Comparison of ENCODE assay signal across 9 cellular contexts in the genomic region with DNA sequence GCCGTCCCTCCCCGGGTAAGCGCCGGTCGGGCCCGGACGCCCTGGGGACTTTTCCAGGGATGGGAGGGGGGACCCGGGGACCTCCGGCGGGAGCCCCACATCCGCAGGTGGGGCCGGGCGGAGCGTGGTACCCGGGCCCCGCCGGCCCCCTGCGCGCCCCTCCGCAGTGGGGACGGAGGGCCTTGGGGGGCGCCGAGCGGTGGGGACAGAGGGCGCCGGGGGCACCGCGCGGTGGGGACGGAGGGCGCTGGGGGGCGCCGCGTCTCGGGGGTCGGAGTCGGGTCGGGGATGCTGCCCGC. TPM values are rescaled to one million over a fixed set of nuclear protein-coding genes. Genes with fewer than 3 reads are reported as not detected.
DNase-seq lines count a peak whose midpoint lies in the region; ATAC-seq, FAIRE-seq and TF ChIP-seq lines count a peak whose summit lies in the region.
"Had no signal": no experiment of that assay in that cellular context is flagged by ENCODE, and none has a peak within 500 bp of the region (broad histone marks: within the 10 kb centered on the region; RNA-seq: fewer than 3 reads in every experiment).

No MANE protein-coding gene starts in this region.

- WGBS in lower leg skin, 2 donors = 0% methylated on average over 8 of the region's 39 CpGs; no CpG with 5 or more reads in 1 of the 2 donors

- H3K9me3 Mint-ChIP-seq in stimulated activated naive CD8-positive, alpha-beta T cell treated with anti-CD3 and anti-CD28 coated beads, Interleukin-15, amount 100 ng/mL, for 72 hours = no peaks in the 10 kb centered on the region
- H3K9me3 Mint-ChIP-seq in astrocyte (ENCODE audit: unreplicated experiment) = no peaks in the 10 kb centered on the region

- DNase-seq in stimulated activated naive CD8-positive, alpha-beta T cell treated with anti-CD3 and anti-CD28 coated beads, Interleukin-15, amount 100 ng/mL, for 72 hours = no peak
- no peak for DNase-seq in stimulated activated naive CD8-positive, alpha-beta T cell treated with anti-CD3 and anti-CD28 coated beads, Interleukin-15, Interleukin-2, amounts not matched to agents 100 U/mL and 50 U/mL, for 24 hours
- DNase-seq in astrocyte (ENCODE audit: low read depth) (no peak), lower leg skin (ENCODE audit: low spot score in 2 of 2) (no peak), NCI-H187 (lab: John Stamatoyannopoulos, UW) (no peak), anterior cingulate cortex (lab: John Stamatoyannopoulos, UW) (no peak), NOMO-1 treated with dmso at 0.1 percent for 144 hours (lab: John Stamatoyannopoulos, UW; ENCODE audit: unreplicated experiment) (no peak)
- no peak for DNase-seq in activated CD4-positive, alpha-beta T cell treated with anti-CD3 and anti-CD28 coated beads for 1 hour

- H3K9ac ChIP-seq in astrocyte (ENCODE audit: low read length) = peak overlapping the region; percentile 68

- no peak overlapping the region for H3K4me3 Mint-ChIP-seq in stimulated activated naive CD8-positive, alpha-beta T cell treated with anti-CD3 and anti-CD28 coated beads, Interleukin-15, amount 100 ng/mL, for 72 hours
- no peak overlapping the region for H3K4me3 Mint-ChIP-seq in astrocyte (ENCODE audit: unreplicated experiment)

- ATAC-seq in stimulated activated naive CD8-positive, alpha-beta T cell treated with anti-CD3 and anti-CD28 coated beads, Interleukin-15, amount 100 ng/mL, for 72 hours = peak; percentile 54
- no peak for ATAC-seq in stimulated activated naive CD8-positive, alpha-beta T cell treated with anti-CD3 and anti-CD28 coated beads, Interleukin-15, Interleukin-2, amounts not matched to agents 100 U/mL and 50 U/mL, for 24 hours

- H3K36me3 Mint-ChIP-seq in astrocyte (ENCODE audit: low read depth, unreplicated experiment) = no peaks in the 10 kb centered on the region

- H3K27me3 Mint-ChIP-seq in stimulated activated naive CD8-positive, alpha-beta T cell treated with anti-CD3 and anti-CD28 coated beads, Interleukin-15, amount 100 ng/mL, for 72 hours = peaks cover 72% of the 10 kb centered on the region
- peaks cover 60% of the 10 kb centered on the region for H3K27me3 Mint-ChIP-seq in astrocyte (ENCODE audit: low read depth, unreplicated experiment)

- H3K27ac ChIP-seq in astrocyte (ENCODE audit: low read depth, low read length) = no peak overlapping the region

- H2AFZ ChIP-seq in astrocyte (ENCODE audit: low read depth, low read length) = peak overlapping the region; percentile 77

- TF ChIP-seq CTCF in astrocyte (IDR thresholded peaks at IDR 0.05; ENCODE audit: insufficient read depth, low read depth, low read length) (no peak), lower leg skin (IDR thresholded peaks at IDR 0.05) (no peak)

- H3K4me2 ChIP-seq in astrocyte (ENCODE audit: low read length) = peak overlapping the region; percentile 90

- peaks cover 21% of the 10 kb centered on the region for H3K79me2 ChIP-seq in astrocyte (ENCODE audit: insufficient read depth, low read length)

- H3K4me1 Mint-ChIP-seq in stimulated activated naive CD8-positive, alpha-beta T cell treated with anti-CD3 and anti-CD28 coated beads, Interleukin-15, amount 100 ng/mL, for 72 hours = peaks cover 28% of the 10 kb centered on the region
- H3K4me1 Mint-ChIP-seq in astrocyte (ENCODE audit: low read depth, unreplicated experiment) = no peaks in the 10 kb centered on the region

- intact Hi-C loops in lower leg skin (cut with DNase I; ENCODE audit: low total_unique reads) = no loop called here

- H3K36me3 ChIP-seq in astrocyte (ENCODE audit: insufficient read depth, low read length) = no peaks in the 10 kb centered on the region

- no peak for TF ChIP-seq POLR2A in lower leg skin (IDR thresholded peaks at IDR 0.05)

- H3K27me3 ChIP-seq in astrocyte (ENCODE audit: insufficient read depth, low read length) = peaks cover 18% of the 10 kb centered on the region

- FAIRE-seq in astrocyte (lab: Jason Lieb, UNC) = no peak

- H3K9me3 ChIP-seq in astrocyte (ENCODE audit: insufficient read depth, low read depth, low read length) = no peaks in the 10 kb centered on the region

- H4K20me1 ChIP-seq in astrocyte (ENCODE audit: insufficient read depth, low read length) = peaks cover 6% of the 10 kb centered on the region

- H3K4me1 ChIP-seq in astrocyte (ENCODE audit: insufficient read depth, low read length) = no peaks in the 10 kb centered on the region

- H3K4me3 ChIP-seq in astrocyte (ENCODE audit: insufficient read depth, low read depth, low read length) (peak overlapping the region; percentile 61), lower leg skin (ENCODE audit: low read depth, poor library complexity, severe bottlenecking) (peak overlapping the region; percentile 54)

- H3K27ac Mint-ChIP-seq in stimulated activated naive CD8-positive, alpha-beta T cell treated with anti-CD3 and anti-CD28 coated beads, Interleukin-15, amount 100 ng/mL, for 72 hours = no peak overlapping the region
- H3K27ac Mint-ChIP-seq in astrocyte (ENCODE audit: unreplicated experiment) = no peak overlapping the region

RNA-seq across cellular contexts. Expression of a gene that starts 0.3 kb away (rescaled TPM):
- total RNA-seq in astrocyte (8.9 and 12.1 TPM in 2 replicates), lower leg skin (10 to 100 TPM; 29.7 to 59.9 (median 42.3) TPM)
- total RNA-seq: LHCN-M2 had no signal
